ENCODE assay signal across 1 cellular context in genomic region chr17:4472281-4472680, GRCh38.
TF ChIP-seq lines count a peak whose summit lies in the region.

No MANE protein-coding gene starts in this region.

TF ChIP-seq in GM23338, 12 proteins besides CTCF, POLR2A, EP300 and RAD21 (continued from another document):
- TF ChIP-seq POLR2AphosphoS5 (IDR thresholded peaks at IDR 0.05; ENCODE audit: low read depth) (no peak), JUNB (IDR thresholded peaks at IDR 0.05; ENCODE audit: unreplicated experiment) (no peak), CREB1 (CRISPR knock-in tag; IDR thresholded peaks at IDR 0.05; ENCODE audit: low read depth) (no peak), STAT1 (IDR thresholded peaks at IDR 0.05; ENCODE audit: unreplicated experiment) (no peak), ZNF331 (CRISPR knock-in tag; IDR thresholded peaks at IDR 0.05; ENCODE audit: low read depth) (no peak), NANOG (IDR thresholded peaks at IDR 0.05; ENCODE audit: borderline replicate concordance) (no peak), ETS1 (IDR thresholded peaks at IDR 0.05) (no peak), ZNF462 (CRISPR knock-in tag; IDR thresholded peaks at IDR 0.05) (no peak), EZH2 (IDR thresholded peaks at IDR 0.05; ENCODE audit: low read depth, unreplicated experiment) (no peak)
